In the genomic region with DNA sequence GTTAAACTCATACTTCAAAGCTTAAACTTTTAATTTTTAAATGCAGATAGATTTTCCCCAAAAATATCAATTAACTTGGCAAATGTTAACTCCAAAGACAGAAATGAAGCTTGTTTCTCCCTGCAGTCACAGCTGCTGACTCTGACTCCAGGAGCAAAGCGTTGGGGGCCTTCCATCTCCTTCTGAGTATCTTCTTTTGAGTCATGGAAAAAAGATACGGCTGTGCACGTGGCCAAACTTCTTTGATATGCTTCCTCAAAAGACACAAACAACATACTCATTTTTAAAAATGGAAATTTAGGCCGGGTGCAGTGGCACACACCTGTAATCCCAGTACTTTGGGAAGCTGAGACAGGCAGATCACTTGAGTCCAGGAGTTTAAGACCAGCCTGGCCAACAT, we compare ENCODE assay signal across 29 cellular contexts.
"Had no signal": no experiment of that assay in that cellular context is flagged by ENCODE, and none has a peak within 500 bp of the region (broad histone marks: within the 10 kb centered on the region; RNA-seq: fewer than 3 reads in every experiment).

No MANE protein-coding gene starts in this region.

- H3K9me3 Mint-ChIP-seq: activated B cell treated with CpG ODN at 0.5 μM for 24 hours; activated CD8-positive, alpha-beta T cell treated with anti-CD3 and anti-CD28 coated beads for 36 hours; activated naive CD4-positive, alpha-beta T cell treated with anti-CD3 and anti-CD28 coated beads, Interleukin-2, amount 10 ng/mL, durations not matched to agents 7 days and 5 days; activated T-cell treated with anti-CD3 and anti-CD28 coated beads, Interleukin-2, amount 50 U/mL, for 4 hours; activated T-helper 2 cell treated with anti-CD3 and anti-CD28 coated beads, Interferon-gamma antibody, Interleukin-2, Interleukin-4, amounts not matched to agents 10 μg/mL and 5 μg/mL and 100 μg/mL, durations not matched to agents 14 hours and 24 hours and 36 hours; central memory CD8-positive, alpha-beta T cell; dendritic cell treated with granulocyte-macrophage colony-stimulating factor and Interleukin-4, amounts not matched to agents 40 ng/mL and 50 ng/mL, for 4 days; endodermal cell; T-helper 2 cell treated with Interferon-gamma antibody and Interleukin-4, amounts not matched to agents 5 μg/mL and 100 μg/mL, for 36 hours had no signal

- H3K4me3 ChIP-seq: coronary artery, dorsolateral prefrontal cortex, heart left ventricle had no signal

- DNase-seq: activated B cell treated with CpG ODN at 0.5 μM for 24 hours; activated CD4-positive, alpha-beta T cell treated with anti-CD3 and anti-CD28 coated beads, Interleukin-2, amount 50 U/mL, for 1 hour; activated CD8-positive, alpha-beta memory T cell treated with anti-CD3 and anti-CD28 coated beads for 24 hours; activated CD8-positive, alpha-beta T cell treated with anti-CD3 and anti-CD28 coated beads for 36 hours; activated effector memory CD4-positive, alpha-beta T cell treated with anti-CD3 and anti-CD28 coated beads, Interleukin-2, amount 50 U/mL, for 16 hours; activated naive CD4-positive, alpha-beta T cell treated with anti-CD3 and anti-CD28 coated beads, Interleukin-2, amount 10 ng/mL, durations not matched to agents 7 days and 5 days; activated T-cell treated with anti-CD3 and anti-CD28 coated beads, Interleukin-2, amount 50 U/mL, for 4 hours; amniotic stem cell; anterior cingulate cortex; brain microvascular endothelial cell; dorsolateral prefrontal cortex; effector memory CD4-positive, alpha-beta T cell; endodermal cell; foreskin fibroblast; glutamatergic neuron; heart left ventricle; hypothalamus; T-helper 1 cell; T-helper 17 cell; T1000; WERI-Rb-1 had no signal

- H3K27ac ChIP-seq: brain microvascular endothelial cell, coronary artery, dorsolateral prefrontal cortex, heart left ventricle, WERI-Rb-1 had no signal

- H3K27me3 Mint-ChIP-seq: activated B cell treated with CpG ODN at 0.5 μM for 24 hours; activated CD8-positive, alpha-beta T cell treated with anti-CD3 and anti-CD28 coated beads for 36 hours; activated naive CD4-positive, alpha-beta T cell treated with anti-CD3 and anti-CD28 coated beads, Interleukin-2, amount 10 ng/mL, durations not matched to agents 7 days and 5 days; activated naive CD8-positive, alpha-beta T cell; central memory CD8-positive, alpha-beta T cell; dendritic cell treated with granulocyte-macrophage colony-stimulating factor and Interleukin-4, amounts not matched to agents 40 ng/mL and 50 ng/mL, for 4 days; T-helper 17 cell had no signal

- H3K9me3 ChIP-seq: heart left ventricle had no signal

- ATAC-seq: activated CD4-positive, CD25-positive, alpha-beta regulatory T cell treated with anti-CD3 and anti-CD28 coated beads, Interleukin-2, amount 50 U/mL, for 24 hours; activated CD8-positive, alpha-beta T cell treated with anti-CD3 and anti-CD28 coated beads for 36 hours; activated T-cell treated with anti-CD3 and anti-CD28 coated beads, Interleukin-2, amount 50 U/mL, for 4 hours; esophagus mucosa; heart left ventricle; T-helper 17 cell had no signal

- H3K4me1 Mint-ChIP-seq: activated B cell treated with CpG ODN at 0.5 μM for 24 hours; activated naive CD4-positive, alpha-beta T cell treated with anti-CD3 and anti-CD28 coated beads, Interleukin-2, amount 10 ng/mL, durations not matched to agents 7 days and 5 days had no signal

- H3K36me3 ChIP-seq: brain microvascular endothelial cell, heart left ventricle, WERI-Rb-1 had no signal

- H3K4me3 Mint-ChIP-seq: activated B cell treated with CpG ODN at 0.5 μM for 24 hours; activated CD8-positive, alpha-beta T cell treated with anti-CD3 and anti-CD28 coated beads for 36 hours; activated naive CD4-positive, alpha-beta T cell treated with anti-CD3 and anti-CD28 coated beads, Interleukin-2, amount 10 ng/mL, durations not matched to agents 7 days and 5 days; activated naive CD8-positive, alpha-beta T cell; activated T-cell treated with anti-CD3 and anti-CD28 coated beads, Interleukin-2, amount 50 U/mL, for 4 hours; central memory CD8-positive, alpha-beta T cell; dendritic cell treated with granulocyte-macrophage colony-stimulating factor and Interleukin-4, amounts not matched to agents 40 ng/mL and 50 ng/mL, for 4 days; endodermal cell; T-helper 17 cell; T-helper 2 cell treated with Interferon-gamma antibody and Interleukin-4, amounts not matched to agents 5 μg/mL and 100 μg/mL, for 36 hours had no signal

- H3K27me3 ChIP-seq: brain microvascular endothelial cell, dorsolateral prefrontal cortex, heart left ventricle had no signal

- H3K27ac Mint-ChIP-seq: activated B cell treated with CpG ODN at 0.5 μM for 24 hours; activated CD8-positive, alpha-beta T cell treated with anti-CD3 and anti-CD28 coated beads for 36 hours; activated naive CD4-positive, alpha-beta T cell treated with anti-CD3 and anti-CD28 coated beads, Interleukin-2, amount 10 ng/mL, durations not matched to agents 7 days and 5 days; activated naive CD8-positive, alpha-beta T cell; activated T-helper 2 cell treated with anti-CD3 and anti-CD28 coated beads, Interferon-gamma antibody, Interleukin-2, Interleukin-4, amounts not matched to agents 10 μg/mL and 5 μg/mL and 100 μg/mL, durations not matched to agents 14 hours and 24 hours and 36 hours; dendritic cell treated with granulocyte-macrophage colony-stimulating factor and Interleukin-4, amounts not matched to agents 40 ng/mL and 50 ng/mL, for 4 days; endodermal cell; T-helper 17 cell; T-helper 2 cell treated with Interferon-gamma antibody and Interleukin-4, amounts not matched to agents 5 μg/mL and 100 μg/mL, for 36 hours had no signal

- H3K36me3 Mint-ChIP-seq: activated naive CD4-positive, alpha-beta T cell treated with anti-CD3 and anti-CD28 coated beads, Interleukin-2, amount 10 ng/mL, durations not matched to agents 7 days and 5 days had no signal
